Comparison of ENCODE assay signal across 8 cellular contexts in genomic region chr20:54470697-54471096, GRCh38.
"Had no signal": no experiment of that assay in that cellular context is flagged by ENCODE, and none has a peak within 500 bp of the region (broad histone marks: within the 10 kb centered on the region; RNA-seq: fewer than 3 reads in every experiment).

No MANE protein-coding gene starts in this region.

- H2AFZ ChIP-seq: GM23248 had no signal

- H3K27ac Mint-ChIP-seq: H9, HFFc6 had no signal

- H3K4me1 ChIP-seq: HAP-1 had no signal

- H3K9me3 ChIP-seq: HAP-1 had no signal

- H3K9ac ChIP-seq: GM23248 had no signal

- H3K4me3 ChIP-seq: GM23248, HAP-1 had no signal

- H3K27ac ChIP-seq: GM23248 had no signal

- H3K36me3 ChIP-seq: HAP-1 had no signal

- DNase-seq: GM23248, GOT3, H7, H9, HCEC 1CT, HFFc6 had no signal

- ATAC-seq: HCT116 had no signal

- H3K4me3 Mint-ChIP-seq: H9, HFFc6 had no signal

- H3K9me3 Mint-ChIP-seq: H9, HFFc6 had no signal
